Comparison of ENCODE assay signal across 31 cellular contexts in genomic region chr22:22895776-22896445, GRCh38. TPM values are rescaled to one million over a fixed set of nuclear protein-coding genes. Genes with fewer than 3 reads are reported as not detected.
DNase-seq lines count a peak whose midpoint lies in the region; ATAC-seq and TF ChIP-seq lines count a peak whose summit lies in the region.
"Had no signal": no experiment of that assay in that cellular context is flagged by ENCODE, and none has a peak within 500 bp of the region (broad histone marks: within the 10 kb centered on the region; RNA-seq: fewer than 3 reads in every experiment).

No MANE protein-coding gene starts in this region.

- H2AFZ ChIP-seq in SU-DHL-6 (ENCODE audit: low read depth, low read length, severe bottlenecking) (no peak overlapping the region), osteoblast (ENCODE audit: low read length) (no peak overlapping the region)
- H2AFZ ChIP-seq: PC-9 had no signal

- peaks cover 0 to 4% of the 10 kb centered on the region in 2 donors for H3K36me3 Mint-ChIP-seq in CD14-positive monocyte
- H3K36me3 Mint-ChIP-seq: immature natural killer cell had no signal

- ATAC-seq in HG03460 (IDR thresholded peaks at IDR 0.05; ENCODE audit: unreplicated experiment): no peak
- no peak for ATAC-seq in Right ventricle myocardium inferior
- ATAC-seq: body of pancreas, GM12878, HepG2 had no signal

- H3K9ac ChIP-seq in BLaER1 (peak overlapping the region; percentile 94), SU-DHL-6 (ENCODE audit: low read length) (peak overlapping the region; percentile 95)

- H3K27me3 ChIP-seq in BLaER1 (no peaks in the 10 kb centered on the region), SU-DHL-6 (ENCODE audit: low read length) (no peaks in the 10 kb centered on the region), osteoblast (ENCODE audit: insufficient read depth, low read length) (peaks cover 6% of the 10 kb centered on the region)
- H3K27me3 ChIP-seq: uterus had no signal

- TF ChIP-seq CTCF in CD14-positive monocyte (IDR thresholded peaks at IDR 0.05) (no peak), SU-DHL-6 (IDR thresholded peaks at IDR 0.05; ENCODE audit: insufficient read depth, low read length, poor library complexity, severe bottlenecking) (no peak), osteoblast (IDR thresholded peaks at IDR 0.05; ENCODE audit: extremely low read depth, low read depth, low read length) (no peak)

- DNase-seq in CD14-positive monocyte (ENCODE audit: low spot score) (peak; percentile 15), osteoblast (ENCODE audit: insufficient read length, low spot score, missing footprints) (peak; percentile 61), Right ventricle myocardium inferior (ENCODE audit: missing footprints) (no peak)
- DNase-seq in activated CD4-positive, alpha-beta T cell treated with anti-CD3 and anti-CD28 coated beads, Interleukin-2, amount 50 U/mL, for 1 hour: no peak
- DNase-seq: body of pancreas, cerebellar nuclear complex, EL, hypothalamus, immature natural killer cell, mesendoderm, NCI-H1048, NCI-H1694 treated with DMSO at 0.1 percent for 48 hours, NCI-H510A treated with DMSO at 0.1 percent for 48 hours, occipital lobe, PC-9, Right ventricle myocardium superior, small intestine, SW 1271, T1000, uterus, WERI-Rb-1 had no signal

- peaks cover 0 to 2% (median 0%) of the 10 kb centered on the region in 7 donors for H3K9me3 Mint-ChIP-seq in CD14-positive monocyte
- H3K9me3 Mint-ChIP-seq: CD4-positive, alpha-beta T cell; immature natural killer cell had no signal

- peak overlapping the region; percentile 95 for H3K4me2 ChIP-seq in BLaER1
- H3K4me2 ChIP-seq in SU-DHL-6 (ENCODE audit: low read depth, low read length, poor library complexity, severe bottlenecking): peak overlapping the region; percentile 97
- H3K4me2 ChIP-seq in osteoblast (ENCODE audit: insufficient read depth, low read length): no peak overlapping the region
- H3K4me2 ChIP-seq: PC-9 had no signal

- H3K4me3 ChIP-seq in BLaER1: no peak overlapping the region; the same call in 1 of the 2 replicates
- no peak overlapping the region for H3K4me3 ChIP-seq in SU-DHL-6 (ENCODE audit: insufficient read depth, low read length, poor library complexity, severe bottlenecking)
- no peak overlapping the region for H3K4me3 ChIP-seq in osteoblast (ENCODE audit: insufficient read depth, low read length)
- H3K4me3 ChIP-seq: body of pancreas, dorsolateral prefrontal cortex, GM12878, PC-9, uterus had no signal

- H3K4me1 ChIP-seq in BLaER1 (peaks cover 89% of the 10 kb centered on the region), osteoblast (ENCODE audit: insufficient read depth, low read length) (no peaks in the 10 kb centered on the region)
- H3K4me1 ChIP-seq: body of pancreas, uterus had no signal

- peaks cover 85% of the 10 kb centered on the region for H3K79me2 ChIP-seq in SU-DHL-6 (ENCODE audit: insufficient read depth, low read length)
- H3K79me2 ChIP-seq in osteoblast (ENCODE audit: insufficient read depth, low read length): no peaks in the 10 kb centered on the region

- H3K36me3 ChIP-seq in BLaER1 (peaks cover 29% of the 10 kb centered on the region), SU-DHL-6 (ENCODE audit: low read length) (peaks cover 32% of the 10 kb centered on the region), osteoblast (ENCODE audit: insufficient read depth, low read length) (no peaks in the 10 kb centered on the region)
- H3K36me3 ChIP-seq: uterus, WERI-Rb-1 had no signal

- peaks cover 6 to 14% (median 7%) of the 10 kb centered on the region in 3 donors for H3K27me3 Mint-ChIP-seq in CD14-positive monocyte (ENCODE audit: low read depth in 3 of 3)

- intact Hi-C loops in CD14-positive monocyte (cut with micrococcal nuclease) (no loop called here), Right ventricle myocardium inferior (cut with DNase I) (no loop called here)

- peaks cover 90% of the 10 kb centered on the region for H3F3A ChIP-seq in SU-DHL-6 (ENCODE audit: insufficient read depth)

- H3K9me3 ChIP-seq in BLaER1: no peaks in the 10 kb centered on the region
- H3K9me3 ChIP-seq in SU-DHL-6 (ENCODE audit: insufficient read depth, low read length): no peaks in the 10 kb centered on the region
- H3K9me3 ChIP-seq in osteoblast (ENCODE audit: low read depth, low read length): no peaks in the 10 kb centered on the region
- H3K9me3 ChIP-seq: body of pancreas, uterus had no signal

- peaks cover 12% of the 10 kb centered on the region for H3K4me1 Mint-ChIP-seq in CD14-positive monocyte
- H3K4me1 Mint-ChIP-seq: immature natural killer cell had no signal

- H4K20me1 ChIP-seq in BLaER1: peaks cover 88% of the 10 kb centered on the region
- H4K20me1 ChIP-seq in SU-DHL-6 (ENCODE audit: low read depth, low read length): no peaks in the 10 kb centered on the region
- H4K20me1 ChIP-seq in osteoblast (ENCODE audit: insufficient read depth, low read length): no peaks in the 10 kb centered on the region

- no peak overlapping the region for H3K4me3 Mint-ChIP-seq in CD14-positive monocyte
- H3K4me3 Mint-ChIP-seq: CD4-positive, alpha-beta T cell; immature natural killer cell had no signal

- H3K9me2 ChIP-seq in SU-DHL-6 (replicated peaks; ENCODE audit: insufficient read depth, low read length): no peaks in the 10 kb centered on the region

- H3K27ac ChIP-seq in BLaER1: peak overlapping the region; percentile 96
- peak overlapping the region; percentile 98 for H3K27ac ChIP-seq in SU-DHL-6 (ENCODE audit: low read depth, low read length)
- H3K27ac ChIP-seq in osteoblast (ENCODE audit: low read depth, low read length): no peak overlapping the region
- H3K27ac ChIP-seq: body of pancreas, dorsolateral prefrontal cortex, PC-9, uterus, WERI-Rb-1 had no signal

- peak overlapping the region in 1 of 7 donors; percentile 4 for H3K27ac Mint-ChIP-seq in CD14-positive monocyte
- H3K27ac Mint-ChIP-seq: CD4-positive, alpha-beta T cell had no signal

RNA-seq across cellular contexts. Expression of gene IGLL5, which starts 8.3 kb away (rescaled TPM):
- polyA plus RNA-seq in CD14-positive monocyte: under 1 TPM in 1 of 2 donors, not detected in 1; 0.38 TPM
- total RNA-seq in osteoblast (not detected in 2 replicates), Right ventricle myocardium inferior (not detected)
- total RNA-seq: CD4-positive, alpha-beta T cell; endothelial cell of umbilical vein; GM12878; H1; HepG2; myocyte; occipital lobe; PC-9; Right ventricle myocardium superior had no signal
- polyA plus RNA-seq: endothelial cell of umbilical vein, GM12878, H1, HepG2 had no signal

Comparison
In these comparisons a context has a peak if more than half of its experiments do, and no peak if none do; other contexts are left out.
1. DNase-seq: peak in CD14-positive monocyte (single experiment) and osteoblast (single experiment); none in activated CD4-positive, alpha-beta T cell treated with anti-CD3 and anti-CD28 coated beads, Interleukin-2, amount 50 U/mL, for 1 hour (single experiment) and Right ventricle myocardium inferior (single experiment).